Comparison of ENCODE assay signal across 10 cellular contexts in the genomic region with DNA sequence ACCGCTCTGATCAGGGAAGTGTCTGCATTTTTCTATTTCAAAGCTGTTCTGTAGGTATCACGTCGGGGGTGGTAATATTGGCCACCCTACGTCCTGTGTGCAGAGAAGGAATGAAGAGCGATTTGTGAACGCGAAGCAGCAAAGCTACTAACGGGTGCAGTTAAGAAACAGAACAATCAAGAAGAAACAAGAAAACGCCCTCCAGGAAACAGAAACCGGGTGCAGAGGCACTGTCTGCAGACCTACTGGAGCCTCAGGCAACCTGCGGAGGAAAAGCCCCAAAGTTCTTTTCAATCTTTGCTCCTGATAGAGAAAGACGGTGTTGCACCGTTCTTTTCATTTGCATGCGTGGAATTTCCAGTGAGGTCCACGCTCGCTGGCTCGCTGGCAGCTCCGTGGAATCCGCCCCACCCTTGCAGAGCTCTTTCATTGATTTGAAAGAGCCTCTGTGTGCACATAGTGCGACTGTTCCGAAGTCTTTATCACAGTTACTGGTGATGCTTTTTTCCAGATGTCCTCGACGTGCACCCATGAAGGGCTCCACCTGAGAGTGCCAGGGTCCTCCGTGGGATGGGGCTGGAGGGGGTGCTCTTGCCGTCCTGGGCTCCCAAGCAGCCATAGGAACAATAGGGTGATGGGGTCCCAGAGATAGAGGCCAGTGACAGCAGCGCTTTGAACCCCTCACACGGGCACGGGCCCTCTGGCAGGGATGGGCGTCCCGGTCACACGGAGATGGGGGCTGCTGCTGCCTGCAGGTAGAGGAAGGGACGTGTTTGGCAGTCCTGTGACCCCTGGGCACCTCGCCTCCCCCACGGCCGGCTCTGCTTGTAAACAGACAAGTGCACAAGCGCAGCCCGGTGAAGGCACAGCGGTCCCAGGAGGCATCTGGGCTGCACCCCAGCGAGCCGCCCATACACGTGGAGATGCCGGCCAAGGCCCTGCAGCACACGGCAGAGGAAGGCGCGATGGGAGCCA. TPM values are rescaled to one million over a fixed set of nuclear protein-coding genes. Genes with fewer than 3 reads are reported as not detected.
DNase-seq lines count a peak whose midpoint lies in the region; ATAC-seq and TF ChIP-seq lines count a peak whose summit lies in the region.
"Had no signal": no experiment of that assay in that cellular context is flagged by ENCODE, and none has a peak within 500 bp of the region (broad histone marks: within the 10 kb centered on the region; RNA-seq: fewer than 3 reads in every experiment).

No MANE protein-coding gene starts in this region.

- H3K9me3 Mint-ChIP-seq in CD4-positive, CD25-positive, alpha-beta regulatory T cell, result peaks cover 0 to 13% (median 0%) of the 10 kb centered on the region in 7 donors
- peaks cover 6% of the 10 kb centered on the region for H3K9me3 Mint-ChIP-seq in chondrocyte (ENCODE audit: low read depth)

- H3K4me3 Mint-ChIP-seq in CD4-positive, CD25-positive, alpha-beta regulatory T cell, result no peak overlapping the region
- H3K4me3 Mint-ChIP-seq in chondrocyte (ENCODE audit: unreplicated experiment), result no peak overlapping the region
- H3K4me3 Mint-ChIP-seq: T-helper 2 cell treated with Interferon-gamma antibody and Interleukin-4, amounts not matched to agents 5 μg/mL and 100 μg/mL, for 36 hours had no signal

- no peak overlapping the region for H3K27ac Mint-ChIP-seq in CD4-positive, CD25-positive, alpha-beta regulatory T cell
- no peak overlapping the region for H3K27ac Mint-ChIP-seq in chondrocyte (ENCODE audit: unreplicated experiment)
- H3K27ac Mint-ChIP-seq: T-helper 2 cell treated with Interferon-gamma antibody and Interleukin-4, amounts not matched to agents 5 μg/mL and 100 μg/mL, for 36 hours had no signal

- H3K36me3 Mint-ChIP-seq in CD4-positive, CD25-positive, alpha-beta regulatory T cell, result no peaks in the 10 kb centered on the region
- H3K36me3 Mint-ChIP-seq in chondrocyte (ENCODE audit: low read depth), result no peaks in the 10 kb centered on the region

- DNase-seq in CD4-positive, CD25-positive, alpha-beta regulatory T cell, result peak in 2 of 3 donors; percentile 51 to 79
- peak; percentile 35 for DNase-seq in Jurkat, Clone E6-1 (ENCODE audit: low read depth, low spot score)
- peak; percentile 92 for DNase-seq in chondrocyte (ENCODE audit: low spot score)
- peak; percentile 72 for DNase-seq in posterior vena cava (ENCODE audit: low spot score)
- DNase-seq in stimulated activated naive CD8-positive, alpha-beta T cell treated with anti-CD3 and anti-CD28 coated beads, Interleukin-15, Interleukin-2, amounts not matched to agents 100 U/mL and 50 U/mL, for 24 hours, result no peak
- DNase-seq in Kasumi-1 (lab: John Stamatoyannopoulos, UW), result no peak
- DNase-seq: DMS153 had no signal

- H3K9me3 ChIP-seq in CD4-positive, CD25-positive, alpha-beta regulatory T cell (ENCODE audit: control insufficient read depth in 2 of 2, low read length in 2 of 2), result peaks cover 0 to 2% of the 10 kb centered on the region in 2 experiments

- peaks cover 10% of the 10 kb centered on the region for H3K27me3 Mint-ChIP-seq in CD4-positive, CD25-positive, alpha-beta regulatory T cell
- peaks cover 35% of the 10 kb centered on the region for H3K27me3 Mint-ChIP-seq in chondrocyte (ENCODE audit: low read depth)

- peak overlapping the region; percentile 72 for H3K4me3 ChIP-seq in CD4-positive, CD25-positive, alpha-beta regulatory T cell (ENCODE audit: low read depth, low read length)
- no peak overlapping the region for H3K4me3 ChIP-seq in Jurkat, Clone E6-1 (ENCODE audit: low read length)

- TF ChIP-seq CTCF in chondrocyte (IDR thresholded peaks at IDR 0.05), result no peak

- H3K27me3 ChIP-seq in CD4-positive, CD25-positive, alpha-beta regulatory T cell (ENCODE audit: control insufficient read depth, insufficient read depth, low read length), result peaks cover 2% of the 10 kb centered on the region

- H3K4me1 ChIP-seq in CD4-positive, CD25-positive, alpha-beta regulatory T cell (ENCODE audit: control insufficient read depth, insufficient read depth, low read length, poor library complexity, severe bottlenecking), result peaks cover 20% of the 10 kb centered on the region

- no peak overlapping the region for H3K27ac ChIP-seq in CD4-positive, CD25-positive, alpha-beta regulatory T cell (ENCODE audit: insufficient read depth, low read length, poor library complexity, severe bottlenecking)

- intact Hi-C loops in posterior vena cava (cut with DNase I), result no loop called here

- ATAC-seq in CD4-positive, CD25-positive, alpha-beta regulatory T cell (ENCODE audit: low read depth in 2 of 2), result peak; percentile 72 to 73
- ATAC-seq in stimulated activated naive CD8-positive, alpha-beta T cell treated with anti-CD3 and anti-CD28 coated beads, Interleukin-15, Interleukin-2, amounts not matched to agents 100 U/mL and 50 U/mL, for 24 hours, result no peak
- no peak for ATAC-seq in GM21619 (IDR thresholded peaks at IDR 0.05; ENCODE audit: unreplicated experiment)
- ATAC-seq: left lobe of liver had no signal

- no peaks in the 10 kb centered on the region for H3K36me3 ChIP-seq in CD4-positive, CD25-positive, alpha-beta regulatory T cell (ENCODE audit: control insufficient read depth, insufficient read depth, low read length)

- H3K4me1 Mint-ChIP-seq in CD4-positive, CD25-positive, alpha-beta regulatory T cell, result peaks cover 0 to 3% (median 0%) of the 10 kb centered on the region in 4 donors
- no peaks in the 10 kb centered on the region for H3K4me1 Mint-ChIP-seq in chondrocyte (ENCODE audit: low read depth)

RNA-seq across cellular contexts. Expression of a gene that starts 36.8 kb away (rescaled TPM):
- total RNA-seq in CD4-positive, CD25-positive, alpha-beta regulatory T cell, result 7.3 TPM
- 1 to 10 TPM; 1.4 to 3.5 (median 2.3) TPM for polyA plus RNA-seq in CD4-positive, CD25-positive, alpha-beta regulatory T cell
- 10.5 TPM for polyA plus RNA-seq in Jurkat, Clone E6-1 (2012; ENCODE audit: insufficient read depth, insufficient read length)
- total RNA-seq in chondrocyte, result 0.60 to 1.2 TPM (median 1.1 TPM) in 3 replicates
- 1 to 10 TPM; 4.0 to 5.6 TPM for total RNA-seq in posterior vena cava

Comparison
In these comparisons a context has a peak if more than half of its experiments do, and no peak if none do; other contexts are left out.
1. ATAC-seq: peak in CD4-positive, CD25-positive, alpha-beta regulatory T cell (2 of 2); none in stimulated activated naive CD8-positive, alpha-beta T cell treated with anti-CD3 and anti-CD28 coated beads, Interleukin-15, Interleukin-2, amounts not matched to agents 100 U/mL and 50 U/mL, for 24 hours (single experiment) and GM21619 (single experiment).
2. DNase-seq: peak in CD4-positive, CD25-positive, alpha-beta regulatory T cell (2 of 3), Jurkat, Clone E6-1 (single experiment), chondrocyte (single experiment) and posterior vena cava (single experiment); none in stimulated activated naive CD8-positive, alpha-beta T cell treated with anti-CD3 and anti-CD28 coated beads, Interleukin-15, Interleukin-2, amounts not matched to agents 100 U/mL and 50 U/mL, for 24 hours (single experiment) and Kasumi-1 (0 of 2).